10 cellular contexts compared by ENCODE assay signal in the genomic region with DNA sequence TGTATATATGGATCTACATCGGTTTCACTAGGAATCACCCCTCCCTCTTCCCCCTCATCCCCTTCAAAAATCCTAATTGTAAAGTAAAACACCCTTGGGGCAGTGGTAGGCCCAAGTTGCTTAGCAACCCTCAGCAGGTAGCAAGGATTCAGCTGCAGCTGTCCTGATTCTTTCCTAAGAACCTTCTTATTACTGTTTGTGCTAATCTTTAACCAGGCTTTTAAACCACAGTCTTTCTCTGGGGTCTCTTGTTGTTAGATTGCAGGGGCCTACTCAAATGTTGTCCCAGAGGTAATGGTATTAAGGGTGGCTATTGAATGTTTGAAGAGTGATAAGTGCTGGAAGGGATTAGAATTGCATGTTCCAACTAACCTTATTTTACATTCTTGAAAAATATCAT. TPM values are rescaled to one million over a fixed set of nuclear protein-coding genes. Genes with fewer than 3 reads are reported as not detected.
DNase-seq lines count a peak whose midpoint lies in the region; ATAC-seq and TF ChIP-seq lines count a peak whose summit lies in the region.
"Had no signal": no experiment of that assay in that cellular context is flagged by ENCODE, and none has a peak within 500 bp of the region (broad histone marks: within the 10 kb centered on the region; RNA-seq: fewer than 3 reads in every experiment).

No MANE protein-coding gene starts in this region.

- intact Hi-C loops in posterior vena cava (cut with DNase I), result no loop called here

- TF ChIP-seq CTCF in WTC11 (IDR thresholded peaks at IDR 0.05) (no peak), mesothelial cell of epicardium (IDR thresholded peaks at IDR 0.05; ENCODE audit: unreplicated experiment) (no peak)

- CTCF ChIA-PET in WTC11 (lab: Charles Lee), result interaction anchor here (1.3 kb wide), 1 partner anchor 27 kb away, joined by 3 read pairs; no protein-coding TSS in a partner anchor

- peak overlapping the region; percentile 29 for H3K4me3 Mint-ChIP-seq in WTC11
- no peak overlapping the region for H3K4me3 Mint-ChIP-seq in mesothelial cell of epicardium

- POLR2A ChIA-PET in WTC11 (lab: Charles Lee), result no interaction called here

- H3K9me3 Mint-ChIP-seq in WTC11 (peaks cover 5% of the 10 kb centered on the region; the same call in 1 of the 2 replicates), mesothelial cell of epicardium (peaks cover 11% of the 10 kb centered on the region)

- peak; percentile 9 for DNase-seq in DMS153 treated with DMSO at 0.1 percent for 48 hours (lab: John Stamatoyannopoulos, UW; ENCODE audit: unreplicated experiment)
- peak; percentile 40 to 59 for DNase-seq in NCI-H1930 (lab: John Stamatoyannopoulos, UW)
- DNase-seq in WTC11 (ENCODE audit: low spot score), result peak; percentile 53
- no peak for DNase-seq in mesothelial cell of epicardium (ENCODE audit: low spot score in 2 of 2, unreplicated experiment in 2 of 2)
- no peak for DNase-seq in DMS114 treated with DMSO at 0.1 percent for 48 hours (lab: John Stamatoyannopoulos, UW; ENCODE audit: unreplicated experiment)
- no peak for DNase-seq in posterior vena cava (ENCODE audit: low spot score)
- DNase-seq: C1 segment of cervical spinal cord had no signal

- H3K27ac Mint-ChIP-seq in WTC11, result peak overlapping the region; percentile 94
- H3K27ac Mint-ChIP-seq in mesothelial cell of epicardium, result peak overlapping the region; percentile 79

- H3K4me1 Mint-ChIP-seq in WTC11 (peaks cover 60% of the 10 kb centered on the region), mesothelial cell of epicardium (peaks cover 30% of the 10 kb centered on the region)

- H3K36me3 Mint-ChIP-seq in WTC11 (no peaks in the 10 kb centered on the region), mesothelial cell of epicardium (no peaks in the 10 kb centered on the region)

- H3K27me3 Mint-ChIP-seq in WTC11 (ENCODE audit: low read depth) (no peaks in the 10 kb centered on the region), mesothelial cell of epicardium (ENCODE audit: low read depth) (no peaks in the 10 kb centered on the region)

- ATAC-seq in WTC11, result peak; percentile 95
- ATAC-seq in HG02884 (IDR thresholded peaks at IDR 0.05; ENCODE audit: unreplicated experiment), result no peak
- ATAC-seq in GM18498 (IDR thresholded peaks at IDR 0.05; ENCODE audit: unreplicated experiment), result no peak

TF ChIP-seq in WTC11, 78 proteins besides CTCF, POLR2A, EP300 and RAD21:
- TF ChIP-seq TEAD1 (CRISPR knock-in tag; IDR thresholded peaks at IDR 0.05), result no peak

RNA-seq across cellular contexts. Expression of a gene that starts 46.4 kb away (rescaled TPM):
- total RNA-seq in WTC11 (2021) (not detected in 3 replicates), mesothelial cell of epicardium (0.23 TPM in 1 of 3 replicates, not detected in the others), posterior vena cava (not detected)
- total RNA-seq: fibroblast of villous mesenchyme had no signal

Comparison
In these comparisons a context has a peak if more than half of its experiments do, and no peak if none do; other contexts are left out.
1. DNase-seq: peak in DMS153 treated with DMSO at 0.1 percent for 48 hours (single experiment), NCI-H1930 (2 of 2) and WTC11 (single experiment); none in mesothelial cell of epicardium (0 of 2), DMS114 treated with DMSO at 0.1 percent for 48 hours (single experiment) and posterior vena cava (single experiment).